In genomic region chr1:244833734-244834595, GRCh38 we compare ENCODE assay signal across 8 cellular contexts. TPM values are rescaled to one million over a fixed set of nuclear protein-coding genes. Genes with fewer than 3 reads are reported as not detected.
DNase-seq lines count a peak whose midpoint lies in the region; ATAC-seq, FAIRE-seq and TF ChIP-seq lines count a peak whose summit lies in the region.

No MANE protein-coding gene starts in this region.

- peaks cover 0 to 11% of the 10 kb centered on the region in 2 donors for H3K36me3 ChIP-seq in left lung

- H3K4me3 ChIP-seq in left lung = peak overlapping the region; percentile 64 to 74

- peak; percentile 76 for FAIRE-seq in G401.6 (lab: Jason Lieb, UNC)

- TF ChIP-seq CTCF in left lung (IDR thresholded peaks at IDR 0.05) = peak; percentile 9 to 23

- intact Hi-C loops in left lung (cut with DNase I) = loop anchor here in 1 of 2 donors (5.0 kb wide), 1 partner anchor 138 kb away; no protein-coding TSS in a partner anchor

- H3K9me3 ChIP-seq in left lung = no peaks in the 10 kb centered on the region

- H3K27ac ChIP-seq in left lung = peak overlapping the region; percentile 95 to 99

- peaks cover 16 to 40% of the 10 kb centered on the region in 2 donors for H3K4me1 ChIP-seq in left lung

- no peaks in the 10 kb centered on the region for H3K27me3 ChIP-seq in left lung

- ATAC-seq in HG03045 (IDR thresholded peaks at IDR 0.05; ENCODE audit: unreplicated experiment) = peak; percentile 10
- peak; percentile 32 for ATAC-seq in left lung
- no peak for ATAC-seq in GM21360 (IDR thresholded peaks at IDR 0.05; ENCODE audit: unreplicated experiment)

- DNase-seq in NCI-H446 treated with DMSO at 0.1 percent for 48 hours (lab: John Stamatoyannopoulos, UW) = peak; percentile 43
- DNase-seq in activated CD4-positive, alpha-beta T cell treated with anti-CD3 and anti-CD28 coated beads for 48 hours = peak; percentile 68
- DNase-seq in dedifferentiated amniotic fluid mesenchymal stem cell (ENCODE audit: extremely low spot score) = peak; percentile 71
- peak; percentile 48 to 81 for DNase-seq in left lung
- DNase-seq in stimulated activated CD4-positive, alpha-beta T cell treated with anti-CD3 and anti-CD28 coated beads, Interleukin-2, amount 100 ng/mL, for 24 hours = peak; percentile 57 to 61

RNA-seq across cellular contexts. Expression of gene COX20, which starts 1.5 kb away (rescaled TPM):
- 10 to 100 TPM; 27.1 to 31.4 TPM for total RNA-seq in left lung

RNA-seq across cellular contexts. Expression of gene HNRNPU, which starts 30.4 kb away (rescaled TPM):
- total RNA-seq in left lung = 100 to 1,000 TPM; 248 to 263 TPM
